ENCODE assay signal across 8 cellular contexts in genomic region chr1:33081554-33082305, GRCh38. TPM values are rescaled to one million over a fixed set of nuclear protein-coding genes. Genes with fewer than 3 reads are reported as not detected.
DNase-seq lines count a peak whose midpoint lies in the region; ATAC-seq, FAIRE-seq and TF ChIP-seq lines count a peak whose summit lies in the region.

No MANE protein-coding gene starts in this region.

- TF ChIP-seq POLR2A in endothelial cell of umbilical vein (IDR thresholded peaks at IDR 0.05; ENCODE audit: low read depth, low read length): no peak

- H4K20me1 ChIP-seq in PC-3 (ENCODE audit: low read length) (no peaks in the 10 kb centered on the region), endothelial cell of umbilical vein (replicated peaks; ENCODE audit: control insufficient read depth, extremely low read depth, insufficient read depth, low read length) (no peaks in the 10 kb centered on the region), neural progenitor cell (ENCODE audit: low read depth) (no peaks in the 10 kb centered on the region)

- H3K27ac ChIP-seq in PC-3 (ENCODE audit: low read length) (no peak overlapping the region), endothelial cell of umbilical vein (ENCODE audit: insufficient read depth, low read depth, low read length) (no peak overlapping the region), neural progenitor cell (no peak overlapping the region)

- BruUV-seq in PC-3 (replicated peaks; lab: Mats Ljungman, UMichigan) (no TSS peak), endothelial cell of umbilical vein (replicated peaks; lab: Mats Ljungman, UMichigan) (no TSS peak)

- H3K27me3 ChIP-seq in PC-3 (ENCODE audit: low read length): no peaks in the 10 kb centered on the region
- H3K27me3 ChIP-seq in endothelial cell of umbilical vein (ENCODE audit: control insufficient read depth in 2 of 2, insufficient read depth in 2 of 2, low read length in 2 of 2): peaks cover 11 to 22% of the 10 kb centered on the region in 2 experiments
- peaks cover 53% of the 10 kb centered on the region for H3K27me3 ChIP-seq in neural progenitor cell

- POLR2A ChIA-PET in PC-3 (lab: Charles Lee; ENCODE audit: unreplicated experiment) (no interaction called here), endothelial cell of umbilical vein (lab: Charles Lee) (no interaction called here)

- H3K9me3 Mint-ChIP-seq in CD14-positive monocyte (peaks cover 0 to 13% (median 0%) of the 10 kb centered on the region in 7 donors), neural progenitor cell (no peaks in the 10 kb centered on the region)

- H3K79me2 ChIP-seq in PC-3 (ENCODE audit: low read length) (no peaks in the 10 kb centered on the region), endothelial cell of umbilical vein (ENCODE audit: control insufficient read depth, insufficient read depth, low read length) (no peaks in the 10 kb centered on the region), neural progenitor cell (ENCODE audit: low read depth) (no peaks in the 10 kb centered on the region)

- CTCF ChIA-PET in PC-3 (lab: Charles Lee): no interaction called here
- CTCF ChIA-PET in endothelial cell of umbilical vein (lab: Charles Lee): interaction anchor here (3.2 kb wide), 1 partner anchor 148 kb away, joined by 17 read pairs; no protein-coding TSS in a partner anchor

- H2AFZ ChIP-seq in PC-3 (ENCODE audit: low read length) (peak overlapping the region; percentile 74), endothelial cell of umbilical vein (ENCODE audit: low read depth, low read length) (peak overlapping the region; percentile 99), neural progenitor cell (replicated peaks) (peak overlapping the region; percentile 75)

- intact Hi-C loops in CD14-positive monocyte (cut with micrococcal nuclease) (loop anchor here in 1 of 2 donors (10.0 kb wide), 1 partner anchor 147 kb away; no protein-coding TSS in a partner anchor), PC-3 (cut with micrococcal nuclease) (loop anchor here (1.0 to 2.0 kb wide), 2 partner anchors 46 to 149 kb away; no protein-coding TSS in a partner anchor), endothelial cell of umbilical vein (cut with micrococcal nuclease) (loop anchor here (1.0 to 5.0 kb wide), 2 partner anchors 205 to 264 kb away; partner anchors contain the start of genes S100PBP and YARS1)

- H3F3A ChIP-seq in PC-3 (ENCODE audit: low read length, unreplicated experiment) (no peaks in the 10 kb centered on the region), neural progenitor cell (ENCODE audit: low read depth) (peaks cover 14% of the 10 kb centered on the region)

- dilution Hi-C loops in endothelial cell of umbilical vein (cut with MboI; ENCODE audit: extremely low pct_ligation_motif_present, low sequenced_read_pairs): no loop called here

- H3K9me2 ChIP-seq in PC-3 (replicated peaks; ENCODE audit: low read length): no peaks in the 10 kb centered on the region

- H3K4me1 Mint-ChIP-seq in CD14-positive monocyte: peaks cover 27% of the 10 kb centered on the region
- peaks cover 30% of the 10 kb centered on the region for H3K4me1 Mint-ChIP-seq in neural progenitor cell

- peaks cover 32 to 50% (median 34%) of the 10 kb centered on the region in 3 donors for H3K27me3 Mint-ChIP-seq in CD14-positive monocyte (ENCODE audit: low read depth in 3 of 3)
- peaks cover 6% of the 10 kb centered on the region for H3K27me3 Mint-ChIP-seq in neural progenitor cell (ENCODE audit: insufficient read depth, low read depth)

- H3K4me2 ChIP-seq in PC-3 (ENCODE audit: low read length) (peak overlapping the region; percentile 88), endothelial cell of umbilical vein (ENCODE audit: insufficient read depth, low read length) (peak overlapping the region; percentile 45), neural progenitor cell (peak overlapping the region; percentile 83)

- no peaks in the 10 kb centered on the region for H3K9me1 ChIP-seq in endothelial cell of umbilical vein (replicated peaks; ENCODE audit: control insufficient read depth, extremely low read depth, insufficient read depth, low read length)

- FAIRE-seq in endothelial cell of umbilical vein (lab: Jason Lieb, UNC) (no peak), GM19239 (lab: Jason Lieb, UNC) (no peak)

- no peak for ATAC-seq in PC-3
- no peak for ATAC-seq in GM21360 (IDR thresholded peaks at IDR 0.05; ENCODE audit: unreplicated experiment)

- TF ChIP-seq CTCF in CD14-positive monocyte (IDR thresholded peaks at IDR 0.05) (no peak), PC-3 (conservative IDR thresholded peaks at IDR 0.05; ENCODE audit: low read depth, low read length) (no peak), endothelial cell of umbilical vein (IDR thresholded peaks at IDR 0.05; ENCODE audit: extremely low read depth in 1 of 2, insufficient read depth in 1 of 2, low read depth in 1 of 2, low read length in 2 of 2) (no peak), neural progenitor cell (IDR thresholded peaks at IDR 0.05) (no peak)

- H3K36me3 ChIP-seq in PC-3 (ENCODE audit: low read depth, low read length): no peaks in the 10 kb centered on the region
- no peaks in the 10 kb centered on the region for H3K36me3 ChIP-seq in endothelial cell of umbilical vein (ENCODE audit: control insufficient read depth in 2 of 2, extremely low read depth in 1 of 2, insufficient read depth in 2 of 2, low read length in 2 of 2)
- H3K36me3 ChIP-seq in neural progenitor cell: no peaks in the 10 kb centered on the region

- H3K4me3 Mint-ChIP-seq in CD14-positive monocyte: peak overlapping the region; percentile 76 to 86
- H3K4me3 Mint-ChIP-seq in neural progenitor cell: peak overlapping the region; percentile 84

- H3K4me1 ChIP-seq in PC-3 (ENCODE audit: insufficient read depth, low read length) (peaks cover 12% of the 10 kb centered on the region; the same call in 1 of the 2 replicates), endothelial cell of umbilical vein (ENCODE audit: control insufficient read depth, extremely low read depth, insufficient read depth, low read length) (peaks cover 10% of the 10 kb centered on the region), neural progenitor cell (peaks cover 11% of the 10 kb centered on the region)

- H3K9me3 ChIP-seq in PC-3 (ENCODE audit: low read length) (no peaks in the 10 kb centered on the region), endothelial cell of umbilical vein (replicated peaks; ENCODE audit: control insufficient read depth, insufficient read depth, low read length) (no peaks in the 10 kb centered on the region), neural progenitor cell (ENCODE audit: low read depth) (no peaks in the 10 kb centered on the region)

- H3K36me3 Mint-ChIP-seq in CD14-positive monocyte (peaks cover 0 to 1% of the 10 kb centered on the region in 2 donors), neural progenitor cell (no peaks in the 10 kb centered on the region)

- H3K9ac ChIP-seq in PC-3 (ENCODE audit: low read length) (peak overlapping the region; percentile 68), endothelial cell of umbilical vein (replicated peaks; ENCODE audit: extremely low read depth, insufficient read depth, low read length) (no peak overlapping the region), neural progenitor cell (no peak overlapping the region)

- H3K4me3 ChIP-seq in PC-3 (ENCODE audit: low read length): peak overlapping the region; percentile 89
- H3K4me3 ChIP-seq in endothelial cell of umbilical vein (replicated peaks in 1 of 3; ENCODE audit: insufficient read depth in 1 of 3, low read depth in 1 of 3, low read length in 3 of 3): peak overlapping the region in 2 of 3 experiments; percentile 44 to 64
- H3K4me3 ChIP-seq in neural progenitor cell: peak overlapping the region; percentile 60

- H3K27ac Mint-ChIP-seq in CD14-positive monocyte (peak overlapping the region in 2 of 7 donors; percentile 18 to 21), neural progenitor cell (no peak overlapping the region)

- no peak for DNase-seq in CD14-positive monocyte (ENCODE audit: low spot score)
- DNase-seq in PC-3: no peak
- no peak for DNase-seq in endothelial cell of umbilical vein (ENCODE audit: low read depth, low spot score)
- peak; percentile 57 for DNase-seq in neural progenitor cell (ENCODE audit: low spot score)
- DNase-seq in GM19239 (ENCODE audit: insufficient read length, low spot score): no peak
- DNase-seq in NCI-H2227 (lab: John Stamatoyannopoulos, UW; ENCODE audit: unreplicated experiment): no peak
- DNase-seq in DMS53 (lab: John Stamatoyannopoulos, UW): no peak

TF ChIP-seq in endothelial cell of umbilical vein, 7 proteins besides CTCF, POLR2A, EP300 and RAD21:
- TF ChIP-seq MAX (IDR thresholded peaks at IDR 0.05; ENCODE audit: insufficient read depth, insufficient read length) (no peak), EZH2 (IDR thresholded peaks at IDR 0.05; ENCODE audit: borderline replicate concordance, low read depth, low read length, severe bottlenecking) (peak; percentile 57), POLR2AphosphoS5 (IDR thresholded peaks at IDR 0.05; ENCODE audit: insufficient read depth, low read depth, low read length) (no peak)

RNA-seq across cellular contexts. Expression of gene AZIN2, which starts 0.8 kb away (rescaled TPM):
- polyA plus RNA-seq in CD14-positive monocyte (under 1 TPM in 1 of 2 donors, not detected in 1; 0.89 TPM), endothelial cell of umbilical vein (1.3 and 1.4 TPM in 2 replicates)
- total RNA-seq in PC-3 (2014; rRNA removed) (2.2 and 3.3 TPM in 2 replicates), endothelial cell of umbilical vein (0.76 and 0.91 TPM in 2 replicates), neural progenitor cell (ENCODE audit: low replicate concordance) (1.3 and 5.8 TPM in 2 replicates)
- polyA plus RNA-seq in endothelial cell of umbilical vein (2011; cell fraction: cytosol; rRNA removed): 0.46 and 0.93 TPM in 2 replicates
- 2.9 and 3.1 TPM in 2 replicates for polyA plus RNA-seq in endothelial cell of umbilical vein (2011; cell fraction: nucleus; rRNA removed)
- 1.8 and 2.2 TPM in 2 replicates for polyA plus RNA-seq in endothelial cell of umbilical vein (2012)
- 4.3 and 6.6 TPM in 2 replicates for polyA minus RNA-seq in endothelial cell of umbilical vein
- not detected for polyA minus RNA-seq in endothelial cell of umbilical vein (2011; cell fraction: cytosol; rRNA and poly(A)+ RNA removed)
- polyA minus RNA-seq in endothelial cell of umbilical vein (2011; cell fraction: nucleus; rRNA and poly(A)+ RNA removed): 1.2 and 1.5 TPM in 2 replicates

RNA-seq across cellular contexts. Expression of gene AK2, which starts 45.0 kb away (rescaled TPM):
- polyA plus RNA-seq in CD14-positive monocyte: 100 to 1,000 TPM; 162 to 180 TPM
- 213 and 236 TPM in 2 replicates for total RNA-seq in PC-3 (2014; rRNA removed)
- 131 and 134 TPM in 2 replicates for total RNA-seq in endothelial cell of umbilical vein
- 71.4 and 107 TPM in 2 replicates for polyA plus RNA-seq in endothelial cell of umbilical vein
- 180 and 198 TPM in 2 replicates for polyA plus RNA-seq in endothelial cell of umbilical vein (2011; cell fraction: cytosol; rRNA removed)
- polyA plus RNA-seq in endothelial cell of umbilical vein (2011; cell fraction: nucleus; rRNA removed): 129 and 207 TPM in 2 replicates
- 115 and 131 TPM in 2 replicates for polyA plus RNA-seq in endothelial cell of umbilical vein (2012)
- 48.3 and 61.9 TPM in 2 replicates for polyA minus RNA-seq in endothelial cell of umbilical vein
- 106 TPM for polyA minus RNA-seq in endothelial cell of umbilical vein (2011; cell fraction: cytosol; rRNA and poly(A)+ RNA removed)
- polyA minus RNA-seq in endothelial cell of umbilical vein (2011; cell fraction: nucleus; rRNA and poly(A)+ RNA removed): 50.1 and 83.7 TPM in 2 replicates
- total RNA-seq in neural progenitor cell (ENCODE audit: low replicate concordance): 85.5 and 128 TPM in 2 replicates
